Comparison of ENCODE assay signal across 12 cellular contexts in the genomic region with DNA sequence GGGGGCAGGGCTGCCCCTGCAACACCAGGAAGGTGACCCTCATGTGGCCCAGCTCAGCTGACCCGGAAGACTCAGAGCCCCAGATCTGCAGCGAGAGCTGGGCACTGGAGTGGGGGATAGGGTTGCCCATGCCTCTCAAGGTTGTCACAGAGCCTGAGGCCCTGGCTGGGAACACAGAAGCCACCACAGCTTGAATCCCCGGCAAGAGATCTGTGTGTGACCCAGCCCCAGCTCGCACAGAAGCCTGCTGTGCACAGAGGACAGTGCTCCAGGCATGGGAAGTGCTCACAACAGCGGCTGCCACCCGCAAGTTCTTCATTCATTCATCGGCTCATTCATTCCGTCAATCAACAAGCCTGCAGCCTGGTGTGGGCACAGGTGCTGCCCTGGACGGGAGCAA. TPM values are rescaled to one million over a fixed set of nuclear protein-coding genes. Genes with fewer than 3 reads are reported as not detected.
DNase-seq lines count a peak whose midpoint lies in the region; ATAC-seq and TF ChIP-seq lines count a peak whose summit lies in the region.
"Had no signal": no experiment of that assay in that cellular context is flagged by ENCODE, and none has a peak within 500 bp of the region (broad histone marks: within the 10 kb centered on the region; RNA-seq: fewer than 3 reads in every experiment).

No MANE protein-coding gene starts in this region.

- peak overlapping the region; percentile 30 for H2BK15ac ChIP-seq in neuronal stem cell (ENCODE audit: low read length)

- TF ChIP-seq CTCF in GM23338 (conservative IDR thresholded peaks at IDR 0.05; ENCODE audit: low read depth in 2 of 2) (no peak), endodermal cell (conservative IDR thresholded peaks at IDR 0.05) (no peak), MM.1S (IDR thresholded peaks at IDR 0.05; ENCODE audit: low read length) (no peak)
- no peak for TF ChIP-seq CTCF in CD8-positive, alpha-beta T cell (IDR thresholded peaks at IDR 0.05)

- no peaks in the 10 kb centered on the region for H3K79me1 ChIP-seq in neuronal stem cell (ENCODE audit: low read depth, low read length)

- peak overlapping the region; percentile 64 for H3K14ac ChIP-seq in neuronal stem cell (ENCODE audit: low read length)

- H3K9me3 Mint-ChIP-seq in GM23338 (no peaks in the 10 kb centered on the region), endodermal cell (no peaks in the 10 kb centered on the region)
- no peaks in the 10 kb centered on the region for H3K9me3 Mint-ChIP-seq in activated CD4-positive, alpha-beta T cell treated with anti-CD3 and anti-CD28 coated beads for 36 hours (ENCODE audit: low read depth)
- H3K9me3 Mint-ChIP-seq in CD8-positive, alpha-beta T cell, result no peaks in the 10 kb centered on the region

- H4K91ac ChIP-seq in neuronal stem cell (ENCODE audit: low read depth, low read length, poor library complexity), result no peak overlapping the region

- H3K27me3 ChIP-seq in GM23338 (ENCODE audit: insufficient read depth) (peaks cover 82% of the 10 kb centered on the region), endodermal cell (ENCODE audit: control insufficient read depth, insufficient read depth, low read length, poor library complexity, severe bottlenecking) (peaks cover 97% of the 10 kb centered on the region), neuronal stem cell (ENCODE audit: control insufficient read depth in 3 of 3, insufficient read depth in 3 of 3, low read depth in 1 of 3, low read length in 3 of 3) (peaks cover 3 to 94% (median 71%) of the 10 kb centered on the region in 3 experiments), MM.1S (replicated peaks; ENCODE audit: insufficient read depth, low read length) (peaks cover 54% of the 10 kb centered on the region)
- peaks cover 8% of the 10 kb centered on the region for H3K27me3 ChIP-seq in CD8-positive, alpha-beta T cell (ENCODE audit: insufficient read depth, low read length)

- H3K27me3 Mint-ChIP-seq in GM23338 (ENCODE audit: insufficient read depth, low read depth, poor library complexity) (peaks cover 72% of the 10 kb centered on the region), endodermal cell (ENCODE audit: insufficient read depth) (peaks cover 89% of the 10 kb centered on the region)
- H3K27me3 Mint-ChIP-seq in activated CD4-positive, alpha-beta T cell treated with anti-CD3 and anti-CD28 coated beads for 36 hours, result peaks cover 37% of the 10 kb centered on the region
- H3K27me3 Mint-ChIP-seq in CD8-positive, alpha-beta T cell (ENCODE audit: low read depth), result peaks cover 36% of the 10 kb centered on the region

- H3K4me1 Mint-ChIP-seq in GM23338 (peaks cover 52% of the 10 kb centered on the region), endodermal cell (peaks cover 11% of the 10 kb centered on the region)
- peaks cover 7% of the 10 kb centered on the region for H3K4me1 Mint-ChIP-seq in activated CD4-positive, alpha-beta T cell treated with anti-CD3 and anti-CD28 coated beads for 36 hours
- H3K4me1 Mint-ChIP-seq in CD8-positive, alpha-beta T cell (ENCODE audit: low read depth), result peaks cover 10% of the 10 kb centered on the region

- H3K79me2 ChIP-seq in GM23338 (replicated peaks; ENCODE audit: insufficient read depth) (no peaks in the 10 kb centered on the region), MM.1S (ENCODE audit: low read length) (no peaks in the 10 kb centered on the region)

- no peak overlapping the region for H3K4ac ChIP-seq in neuronal stem cell (ENCODE audit: low read length)

- peak overlapping the region; percentile 1 for H2BK12ac ChIP-seq in neuronal stem cell (ENCODE audit: low read length)

- H3K9ac ChIP-seq in endodermal cell (ENCODE audit: extremely low read depth, low read length, poor library complexity, severe bottlenecking) (no peak overlapping the region), neuronal stem cell (ENCODE audit: low read depth, low read length, poor library complexity) (no peak overlapping the region), MM.1S (ENCODE audit: low read length) (no peak overlapping the region)
- H3K9ac ChIP-seq: BLaER1 had no signal

- no peak overlapping the region for H3K4me3 ChIP-seq in GM23338
- H3K4me3 ChIP-seq in endodermal cell (ENCODE audit: low read length), result no peak overlapping the region
- no peak overlapping the region for H3K4me3 ChIP-seq in neuronal stem cell (ENCODE audit: low read length in 2 of 2)
- no peak overlapping the region for H3K4me3 ChIP-seq in CD8-positive, alpha-beta T cell (ENCODE audit: low read depth, low read length)
- no peak overlapping the region for H3K4me3 ChIP-seq in MM.1S (ENCODE audit: low read length)
- H3K4me3 ChIP-seq: A549, BLaER1 had no signal

- ATAC-seq in GM23338, result no peak
- no peak for ATAC-seq in activated CD4-positive, alpha-beta T cell treated with anti-CD3 and anti-CD28 coated beads for 36 hours
- no peak for ATAC-seq in CD8-positive, alpha-beta T cell
- ATAC-seq: A549 had no signal

- no peak overlapping the region for H3K23ac ChIP-seq in neuronal stem cell (ENCODE audit: low read depth, low read length, poor library complexity)

- H3K4me3 Mint-ChIP-seq in GM23338 (peak overlapping the region; percentile 29; the same call in 1 of the 3 replicates), endodermal cell (no peak overlapping the region)
- no peak overlapping the region for H3K4me3 Mint-ChIP-seq in activated CD4-positive, alpha-beta T cell treated with anti-CD3 and anti-CD28 coated beads for 36 hours
- H3K4me3 Mint-ChIP-seq in CD8-positive, alpha-beta T cell, result no peak overlapping the region

- no peak overlapping the region for H3K27ac Mint-ChIP-seq in GM23338
- H3K27ac Mint-ChIP-seq in endodermal cell, result no peak overlapping the region
- no peak overlapping the region for H3K27ac Mint-ChIP-seq in activated CD4-positive, alpha-beta T cell treated with anti-CD3 and anti-CD28 coated beads for 36 hours
- H3K27ac Mint-ChIP-seq in CD8-positive, alpha-beta T cell, result no peak overlapping the region

- H3K9me3 ChIP-seq in endodermal cell (ENCODE audit: control insufficient read depth, low read length), result no peaks in the 10 kb centered on the region
- no peaks in the 10 kb centered on the region for H3K9me3 ChIP-seq in neuronal stem cell (replicated peaks in 1 of 2; ENCODE audit: control insufficient read depth in 2 of 2, insufficient read depth in 1 of 2, low read depth in 1 of 2, low read length in 2 of 2)
- no peaks in the 10 kb centered on the region for H3K9me3 ChIP-seq in CD8-positive, alpha-beta T cell (ENCODE audit: low read length)
- no peaks in the 10 kb centered on the region for H3K9me3 ChIP-seq in MM.1S (replicated peaks; ENCODE audit: insufficient read depth, low read length)
- H3K9me3 ChIP-seq: A549, BLaER1 had no signal

- intact Hi-C loops in activated CD4-positive, alpha-beta T cell treated with anti-CD3 and anti-CD28 coated beads for 36 hours (cut with DNase I, micrococcal nuclease), result no loop called here
- intact Hi-C loops in CD8-positive, alpha-beta T cell (cut with DNase I, micrococcal nuclease), result no loop called here

- no peak overlapping the region for H2BK5ac ChIP-seq in neuronal stem cell (ENCODE audit: low read length)

- WGBS in endodermal cell (ENCODE audit: insufficient coverage in 1 of 2, insufficient read length in 1 of 2), 2 experiments, result 59 to 75% methylated on average over 8 to 9 of the region's 9 CpGs
- no CpG with 5 or more reads among the region's 9 CpGs for WGBS in neuronal stem cell (ENCODE audit: extremely low coverage in 2 of 2, insufficient read length in 2 of 2, insufficient replicate concordance in 1 of 2), 2 donors

- CTCF ChIA-PET in activated CD4-positive, alpha-beta T cell treated with anti-CD3 and anti-CD28 coated beads for 36 hours (lab: Charles Lee), result interaction anchor here (0.6 to 1.1 kb wide), 3 partner anchors 61 to 825 kb away, joined by 3 to 5 read pairs (median 3); no protein-coding TSS in a partner anchor
- CTCF ChIA-PET in CD8-positive, alpha-beta T cell (lab: Charles Lee), result interaction anchor here (1.0 to 1.8 kb wide), 4 partner anchors 59 to 178 kb away, joined by 3 to 7 read pairs (median 5); no protein-coding TSS in a partner anchor

- no peak overlapping the region for H3K27ac ChIP-seq in GM23338 (ENCODE audit: low read depth)
- no peak overlapping the region for H3K27ac ChIP-seq in endodermal cell (ENCODE audit: low read depth, low read length)
- no peak overlapping the region for H3K27ac ChIP-seq in neuronal stem cell (replicated peaks; ENCODE audit: low read length)
- H3K27ac ChIP-seq in CD8-positive, alpha-beta T cell (ENCODE audit: low read depth, low read length), result no peak overlapping the region
- H3K27ac ChIP-seq in MM.1S (ENCODE audit: low read length), result no peak overlapping the region
- H3K27ac ChIP-seq: A549, BLaER1 had no signal

- no peak overlapping the region for H3K4me2 ChIP-seq in GM23338
- H3K4me2 ChIP-seq in neuronal stem cell (ENCODE audit: insufficient read depth, low read length, poor library complexity, severe bottlenecking), result no peak overlapping the region
- no peak overlapping the region for H3K4me2 ChIP-seq in MM.1S (ENCODE audit: low read depth, low read length)
- H3K4me2 ChIP-seq: A549, BLaER1 had no signal

- H3K36me3 Mint-ChIP-seq in GM23338 (ENCODE audit: low read depth) (no peaks in the 10 kb centered on the region; the same call in 2 of the 3 replicates), endodermal cell (ENCODE audit: low read depth) (no peaks in the 10 kb centered on the region)
- no peaks in the 10 kb centered on the region for H3K36me3 Mint-ChIP-seq in activated CD4-positive, alpha-beta T cell treated with anti-CD3 and anti-CD28 coated beads for 36 hours (ENCODE audit: low read depth)
- no peaks in the 10 kb centered on the region for H3K36me3 Mint-ChIP-seq in CD8-positive, alpha-beta T cell

- H3K18ac ChIP-seq in neuronal stem cell (ENCODE audit: low read length), result peak overlapping the region; percentile 49

- peaks cover 18% of the 10 kb centered on the region; the same call in 1 of the 2 replicates for H3F3A ChIP-seq in GM23338 (replicated peaks; ENCODE audit: low read depth)
- no peaks in the 10 kb centered on the region for H3F3A ChIP-seq in MM.1S (ENCODE audit: insufficient read depth, low read length)

- H4K20me1 ChIP-seq in GM23338 (replicated peaks; ENCODE audit: insufficient read depth) (no peaks in the 10 kb centered on the region), MM.1S (ENCODE audit: insufficient read depth, low read length) (no peaks in the 10 kb centered on the region)

- peak overlapping the region; percentile 88 for H2AK5ac ChIP-seq in neuronal stem cell (ENCODE audit: low read depth, low read length)

- POLR2A ChIA-PET in activated CD4-positive, alpha-beta T cell treated with anti-CD3 and anti-CD28 coated beads for 36 hours (lab: Charles Lee), result no interaction called here
- POLR2A ChIA-PET in CD8-positive, alpha-beta T cell (lab: Charles Lee), result no interaction called here

- H2BK120ac ChIP-seq in neuronal stem cell (ENCODE audit: low read depth, low read length), result no peak overlapping the region

- H3K36me3 ChIP-seq in GM23338 (ENCODE audit: insufficient read depth) (no peaks in the 10 kb centered on the region), endodermal cell (ENCODE audit: control insufficient read depth, insufficient read depth, low read length) (no peaks in the 10 kb centered on the region), neuronal stem cell (replicated peaks in 1 of 2; ENCODE audit: control insufficient read depth in 2 of 2, insufficient read depth in 2 of 2, low read length in 2 of 2) (no peaks in the 10 kb centered on the region), MM.1S (replicated peaks; ENCODE audit: insufficient read depth, low read length) (no peaks in the 10 kb centered on the region)
- H3K36me3 ChIP-seq in CD8-positive, alpha-beta T cell (ENCODE audit: insufficient read depth, low read length), result no peaks in the 10 kb centered on the region
- H3K36me3 ChIP-seq: BLaER1 had no signal

- DNase-seq in GM23338 (ENCODE audit: low spot score), result no peak
- peak; percentile 6 for DNase-seq in NCI-H69 (lab: John Stamatoyannopoulos, UW)
- peak; percentile 47 for DNase-seq in endodermal cell
- no peak for DNase-seq in neuronal stem cell (ENCODE audit: low spot score)
- no peak for DNase-seq in activated CD4-positive, alpha-beta T cell treated with anti-CD3 and anti-CD28 coated beads for 36 hours
- no peak for DNase-seq in CD8-positive, alpha-beta T cell
- no peak for DNase-seq in MM.1S
- DNase-seq: DMS53, H7 had no signal

- H3K9me2 ChIP-seq in GM23338 (ENCODE audit: insufficient read depth), result no peaks in the 10 kb centered on the region
- no peaks in the 10 kb centered on the region for H3K9me2 ChIP-seq in MM.1S (replicated peaks; ENCODE audit: insufficient read depth, low read length)

- H2AFZ ChIP-seq in GM23338 (no peak overlapping the region), neuronal stem cell (ENCODE audit: low read length) (no peak overlapping the region), MM.1S (ENCODE audit: low read length) (no peak overlapping the region)

- H3K4me1 ChIP-seq in GM23338 (ENCODE audit: insufficient read depth), result peaks cover 35% of the 10 kb centered on the region
- H3K4me1 ChIP-seq in endodermal cell (ENCODE audit: control insufficient read depth, insufficient read depth, low read length), result no peaks in the 10 kb centered on the region
- H3K4me1 ChIP-seq in neuronal stem cell (ENCODE audit: control insufficient read depth in 2 of 2, insufficient read depth in 1 of 2, low read depth in 1 of 2, low read length in 2 of 2), result peaks cover 21 to 25% of the 10 kb centered on the region in 2 donors
- peaks cover 4% of the 10 kb centered on the region for H3K4me1 ChIP-seq in CD8-positive, alpha-beta T cell (ENCODE audit: insufficient read depth, low read length)
- no peaks in the 10 kb centered on the region for H3K4me1 ChIP-seq in MM.1S (ENCODE audit: low read length)

- no peak overlapping the region for H4K8ac ChIP-seq in neuronal stem cell (ENCODE audit: low read depth, low read length)

RNA-seq across cellular contexts. Expression of gene DNAJB8, which starts 36.4 kb away (rescaled TPM):
- not detected in 2 replicates for total RNA-seq in GM23338 (2014; rRNA removed; shearing (Covaris generic))
- polyA plus RNA-seq in GM23338 (2016; fragmentation: Nextera tagmentation; extraction: Ambion mirVana), result not detected in 2 replicates
- total RNA-seq in endodermal cell, result not detected
- polyA plus RNA-seq in endodermal cell (2013, experiment 1 of 2), result not detected
- not detected for polyA plus RNA-seq in endodermal cell (2013, experiment 2 of 2)
- not detected for polyA plus RNA-seq in neuronal stem cell (2013, experiment 1 of 2)
- not detected for polyA plus RNA-seq in neuronal stem cell (2013, experiment 2 of 2)
- not detected for total RNA-seq in activated CD4-positive, alpha-beta T cell treated with anti-CD3 and anti-CD28 coated beads for 36 hours
- total RNA-seq in CD8-positive, alpha-beta T cell, result not detected
- total RNA-seq: H7, HT1080 had no signal
- polyA plus RNA-seq: A549 had no signal

Comparison
In these comparisons a context has a peak if more than half of its experiments do, and no peak if none do; other contexts are left out.
1. DNase-seq: peak in NCI-H69 (single experiment) and endodermal cell (single experiment); none in GM23338 (single experiment), neuronal stem cell (single experiment), activated CD4-positive, alpha-beta T cell treated with anti-CD3 and anti-CD28 coated beads for 36 hours (single experiment), CD8-positive, alpha-beta T cell (0 of 7) and MM.1S (single experiment).